1 cellular context compared by ENCODE assay signal in genomic region chr1:53026254-53026653, GRCh38.
TF ChIP-seq lines count a peak whose summit lies in the region.

No MANE protein-coding gene starts in this region.

TF ChIP-seq in HEK293, 187 proteins besides CTCF, POLR2A, EP300 and RAD21 (continued from another document):
- no peak for TF ChIP-seq ZNF133 (tag by site-specific recombination; IDR thresholded peaks at IDR 0.05)
TF ChIP-seq in HEK293: peak in this region for 1.
